In the genomic region with DNA sequence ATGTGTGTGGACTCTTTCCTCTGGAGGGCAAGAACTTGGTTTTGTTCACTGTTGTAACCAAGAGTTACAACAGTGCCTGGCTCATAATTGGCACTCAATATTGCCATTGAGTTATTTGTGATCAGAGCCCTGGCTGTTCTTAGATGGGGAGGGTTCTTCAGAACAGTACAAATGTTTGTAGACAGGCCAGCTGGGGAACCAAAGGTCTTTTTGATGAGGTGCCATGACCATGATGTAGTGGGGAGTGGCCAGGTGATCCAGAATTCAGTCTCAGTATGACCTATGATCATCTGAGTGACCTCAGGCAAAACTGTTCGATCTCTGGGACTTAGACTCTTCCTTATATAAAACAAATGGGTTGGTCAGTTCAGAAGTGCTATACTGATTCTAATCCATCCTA, we compare ENCODE assay signal across 35 cellular contexts.
"Had no signal": no experiment of that assay in that cellular context is flagged by ENCODE, and none has a peak within 500 bp of the region (broad histone marks: within the 10 kb centered on the region; RNA-seq: fewer than 3 reads in every experiment).

No MANE protein-coding gene starts in this region.

- H3K9me3 Mint-ChIP-seq: activated B cell treated with CpG ODN at 0.5 μM for 24 hours; activated CD4-positive, alpha-beta memory T cell treated with anti-CD3 and anti-CD28 coated beads, Interleukin-2, amount 10 ng/mL, durations not matched to agents 7 days and 5 days; activated naive CD8-positive, alpha-beta T cell treated with anti-CD3 and anti-CD28 coated beads for 36 hours; activated T-helper 17 cell treated with anti-CD3 and anti-CD28 coated beads, Interleukin-2, amount 50 U/mL, for 72 hours; central memory CD8-positive, alpha-beta T cell had no signal

- DNase-seq: activated B cell treated with CpG ODN at 0.5 μM for 24 hours; activated CD4-positive, alpha-beta memory T cell treated with anti-CD3 and anti-CD28 coated beads, Interleukin-2, amount 10 ng/mL, durations not matched to agents 7 days and 5 days; activated CD4-positive, alpha-beta T cell treated with anti-CD3 and anti-CD28 coated beads for 4 hours; activated CD4-positive, alpha-beta T cell treated with anti-CD3 and anti-CD28 coated beads, Interleukin-2, amount 50 U/mL, for 1 hour; activated CD4-positive, CD25-positive, alpha-beta regulatory T cell treated with anti-CD3 and anti-CD28 coated beads, Interleukin-2, amount 50 U/mL, for 72 hours; activated CD8-positive, alpha-beta memory T cell treated with anti-CD3 and anti-CD28 coated beads for 24 hours; activated CD8-positive, alpha-beta memory T cell treated with anti-CD3 and anti-CD28 coated beads, Interleukin-2, amount 10 ng/mL, durations not matched to agents 7 days and 5 days; activated CD8-positive, alpha-beta memory T cell treated with anti-CD3 and anti-CD28 coated beads, Interleukin-2, amount 50 U/mL, for 48 hours; activated effector memory CD4-positive, alpha-beta T cell treated with anti-CD3 and anti-CD28 coated beads, Interleukin-2, amount 50 U/mL, for 16 hours; activated naive CD4-positive, alpha-beta T cell; activated naive CD4-positive, alpha-beta T cell treated with anti-CD3 and anti-CD28 coated beads, Interleukin-2, amount 50 U/mL, for 16 hours; activated naive CD8-positive, alpha-beta T cell treated with anti-CD3 and anti-CD28 coated beads for 36 hours; activated T-cell treated with anti-CD3 and anti-CD28 coated beads, Interleukin-2, amount 50 U/mL, for 48 hours; amniotic stem cell; aorta; brain microvascular endothelial cell; NCI-H1092 treated with DMSO at 0.1 percent for 48 hours; NCI-H1417; NCI-H146; NCI-H187; NCI-H2029 treated with DMSO at 0.1 percent for 48 hours; NCI-H2107; NCI-H2171; NCI-H510A; NCI-H526; NCI-H748 treated with DMSO at 0.1 percent for 48 hours; Right ventricle myocardium superior; SW 1271; T-helper 1 cell; T-helper 2 cell; T-helper 9 cell had no signal

- H3K27ac ChIP-seq: brain microvascular endothelial cell, KMS-11, VCaP had no signal

- H3K27me3 ChIP-seq: brain microvascular endothelial cell had no signal

- H3K27me3 Mint-ChIP-seq: activated B cell treated with CpG ODN at 0.5 μM for 24 hours; activated naive CD8-positive, alpha-beta T cell treated with anti-CD3 and anti-CD28 coated beads for 36 hours; central memory CD8-positive, alpha-beta T cell had no signal

- ATAC-seq: activated CD8-positive, alpha-beta memory T cell treated with anti-CD3 and anti-CD28 coated beads, Interleukin-2, amount 10 ng/mL, durations not matched to agents 7 days and 5 days; activated T-helper 17 cell treated with anti-CD3 and anti-CD28 coated beads, Interleukin-2, amount 50 U/mL, for 72 hours had no signal

- H3K4me2 ChIP-seq: KMS-11 had no signal

- H3K27ac Mint-ChIP-seq: activated CD4-positive, alpha-beta memory T cell treated with anti-CD3 and anti-CD28 coated beads, Interleukin-2, amount 10 ng/mL, durations not matched to agents 7 days and 5 days; activated CD8-positive, alpha-beta memory T cell treated with anti-CD3 and anti-CD28 coated beads, Interleukin-2, amount 10 ng/mL, durations not matched to agents 7 days and 5 days; activated naive CD8-positive, alpha-beta T cell treated with anti-CD3 and anti-CD28 coated beads for 36 hours; activated T-helper 17 cell treated with anti-CD3 and anti-CD28 coated beads, Interleukin-2, amount 50 U/mL, for 72 hours had no signal

- H3K4me3 Mint-ChIP-seq: activated B cell treated with CpG ODN at 0.5 μM for 24 hours; activated CD4-positive, alpha-beta memory T cell treated with anti-CD3 and anti-CD28 coated beads, Interleukin-2, amount 10 ng/mL, durations not matched to agents 7 days and 5 days; activated CD8-positive, alpha-beta memory T cell treated with anti-CD3 and anti-CD28 coated beads, Interleukin-2, amount 10 ng/mL, durations not matched to agents 7 days and 5 days; activated naive CD8-positive, alpha-beta T cell treated with anti-CD3 and anti-CD28 coated beads for 36 hours; activated T-helper 17 cell treated with anti-CD3 and anti-CD28 coated beads, Interleukin-2, amount 50 U/mL, for 72 hours; central memory CD8-positive, alpha-beta T cell had no signal

- H3K9ac ChIP-seq: KMS-11 had no signal

- H3K36me3 ChIP-seq: brain microvascular endothelial cell had no signal
